In genomic region chr7:45817913-45818312, GRCh38 we compare ENCODE assay signal across 13 cellular contexts. TPM values are rescaled to one million over a fixed set of nuclear protein-coding genes. Genes with fewer than 3 reads are reported as not detected.
"Had no signal": no experiment of that assay in that cellular context is flagged by ENCODE, and none has a peak within 500 bp of the region (broad histone marks: within the 10 kb centered on the region; RNA-seq: fewer than 3 reads in every experiment).

No MANE protein-coding gene starts in this region.

RNA-seq across cellular contexts. Expression of gene CCDC201, which starts 55.0 kb away (rescaled TPM):
- total RNA-seq: stomach, subcutaneous adipose tissue, suprapubic skin, temporal lobe, thoracic aorta, thyroid gland, tibial nerve, transverse colon, upper lobe of left lung, upper lobe of right lung, ureter, urinary bladder, vagina had no signal
- polyA plus RNA-seq: stomach, urinary bladder had no signal
